ENCODE assay signal across 10 cellular contexts in genomic region chr21:39451332-39452206, GRCh38. TPM values are rescaled to one million over a fixed set of nuclear protein-coding genes. Genes with fewer than 3 reads are reported as not detected.
DNase-seq lines count a peak whose midpoint lies in the region; ATAC-seq, FAIRE-seq and TF ChIP-seq lines count a peak whose summit lies in the region.
"Had no signal": no experiment of that assay in that cellular context is flagged by ENCODE, and none has a peak within 500 bp of the region (broad histone marks: within the 10 kb centered on the region; RNA-seq: fewer than 3 reads in every experiment).

SH3BGR (plus strand) TSS chr21:39451970; CDS start chr21:39452097, 127 bp downstream.

- peak within 1 kb of the TSS; percentile 32 for H3K4me3 ChIP-seq in K562
- H3K4me3 ChIP-seq: hepatocyte had no signal

- H3K56ac ChIP-seq in H9 (ENCODE audit: insufficient read length, low read depth, low read length), result no peak within 1 kb of the TSS

- peak within 1 kb of the TSS; percentile 9 for H3K4me2 ChIP-seq in H9 (ENCODE audit: insufficient read depth, insufficient read length, low read length)
- H3K4me2 ChIP-seq in K562 (ENCODE audit: insufficient read depth, low read length), result peak within 1 kb of the TSS; percentile 72
- H3K4me2 ChIP-seq: hepatocyte had no signal

- H3K9me3 Mint-ChIP-seq in H9, result no peaks in the 10 kb centered on the region

- no peak within 1 kb of the TSS for H3T11ph ChIP-seq in H9 (ENCODE audit: low read length)

- no peaks in the 10 kb centered on the region for H3K36me3 ChIP-seq in K562 (ENCODE audit: control insufficient read depth, insufficient read depth, low read length)

- no CpG with 5 or more reads among the region's 15 CpGs for WGBS in H9 (ENCODE audit: extremely low coverage, insufficient read length, low lambda C conversion rate)
- WGBS in K562 (ENCODE audit: insufficient coverage, low coverage, missing lambda C conversion rate), result 11% methylated on average over 15 of the region's 15 CpGs

- ATAC-seq in K562, result peak; percentile 94
- no peak for ATAC-seq in GM18907 (IDR thresholded peaks at IDR 0.05; ENCODE audit: unreplicated experiment)
- ATAC-seq in HG03045 (IDR thresholded peaks at IDR 0.05; ENCODE audit: unreplicated experiment), result no peak

- peak; percentile 89 for FAIRE-seq in K562 (lab: Jason Lieb, UNC)

- TF ChIP-seq CTCF in H9 (conservative IDR thresholded peaks at IDR 0.05) (no peak), K562 (IDR thresholded peaks at IDR 0.05 in 2 of 3, conservative IDR thresholded peaks at IDR 0.05 in 1 of 3; ENCODE audit: insufficient read depth in 2 of 3, low read depth in 1 of 3, low read length in 3 of 3) (no peak), GM20000 (IDR thresholded peaks at IDR 0.05; ENCODE audit: extremely low read depth, missing control alignments) (no peak)

- peak within 1 kb of the TSS; percentile 24 to 51 for H3K4me3 Mint-ChIP-seq in H9

- H3K79me2 ChIP-seq in H9 (ENCODE audit: insufficient read depth, low read length) (no peaks in the 10 kb centered on the region), K562 (ENCODE audit: control insufficient read depth, insufficient read depth, low read length) (peaks cover 3% of the 10 kb centered on the region; the same call in 1 of the 3 replicates)
- H3K79me2 ChIP-seq: hepatocyte had no signal

- H3K23me2 ChIP-seq in H9 (ENCODE audit: insufficient read length, low read depth, low read length, poor library complexity, severe bottlenecking), result no peaks in the 10 kb centered on the region

- H3K27ac ChIP-seq in H9 (ENCODE audit: insufficient read length, low read depth, low read length) (no peak within 1 kb of the TSS), K562 (ENCODE audit: extremely low read depth, low read depth, low read length) (peak within 1 kb of the TSS; percentile 74)
- H3K27ac ChIP-seq: hepatocyte had no signal

- H2AFZ ChIP-seq in H9 (ENCODE audit: low read length), result no peak within 1 kb of the TSS
- peak within 1 kb of the TSS; percentile 83 for H2AFZ ChIP-seq in K562 (ENCODE audit: low read depth, low read length)
- H2AFZ ChIP-seq: hepatocyte had no signal

- BruUV-seq in K562 (replicated peaks; lab: Mats Ljungman, UMichigan), result no TSS peak

- no peak within 1 kb of the TSS for H3K18ac ChIP-seq in H9 (ENCODE audit: insufficient read length, low read depth, low read length)

- H3K27me3 ChIP-seq in H9 (ENCODE audit: insufficient read depth, low read length) (no peaks in the 10 kb centered on the region), K562 (ENCODE audit: control insufficient read depth in 2 of 2, insufficient read depth in 2 of 2, low read length in 2 of 2) (no peaks in the 10 kb centered on the region)
- H3K27me3 ChIP-seq: hepatocyte had no signal

- no peaks in the 10 kb centered on the region for H3K9me1 ChIP-seq in K562 (ENCODE audit: control insufficient read depth, insufficient read depth, low read length)

- no peaks in the 10 kb centered on the region for H3K36me3 Mint-ChIP-seq in H9 (ENCODE audit: insufficient read depth in 1 of 3, low read depth in 3 of 3)

- peaks cover 1% of the 10 kb centered on the region; the same call in 1 of the 2 replicates for H3K27me3 Mint-ChIP-seq in H9 (ENCODE audit: low read depth)

- TF ChIP-seq POLR2A in K562 (conservative IDR thresholded peaks at IDR 0.05), result 0 out of 2 replicates have a peak, but pooled peaks have one; percentile 48

- no peak; the same call in 1 of the 2 replicates for TF ChIP-seq EP300 in K562 (IDR thresholded peaks at IDR 0.05; ENCODE audit: low read length)

- peak; percentile 93 for DNase-seq in H9
- peak; percentile 73 to 90 (median 82) for DNase-seq in K562 (ENCODE audit: extremely low read depth in 1 of 4, low spot score in 3 of 4)
- DNase-seq in hypothalamus (lab: John Stamatoyannopoulos, UW), result peak in 38 of 51 donors; percentile 8 to 82 (median 58)
- DNase-seq in posterior vena cava (ENCODE audit: low spot score), result no peak
- DNase-seq in GM20000 (ENCODE audit: low spot score), result no peak
- no peak for DNase-seq in middle frontal gyrus (ENCODE audit: extremely low spot score, low spot score)
- DNase-seq: NCI-H226 had no signal

- H2AK5ac ChIP-seq in H9 (ENCODE audit: insufficient read length, low read length), result no peak within 1 kb of the TSS

- TF ChIP-seq RAD21 in K562 (CRISPR knock-in tag; conservative IDR thresholded peaks at IDR 0.05 in 1 of 2, IDR thresholded peaks at IDR 0.05 in 1 of 2), result peak in 1 of 2 experiments; percentile 13; a peak in 1 of 4 replicates

- H4K20me1 ChIP-seq in H9 (ENCODE audit: control insufficient read depth, insufficient read depth, insufficient read length) (no peaks in the 10 kb centered on the region), K562 (replicated peaks; ENCODE audit: control insufficient read depth, insufficient read depth, low read length) (no peaks in the 10 kb centered on the region)

- H3K9me3 ChIP-seq in H9 (ENCODE audit: control insufficient read depth, low read depth, low read length) (no peaks in the 10 kb centered on the region), K562 (replicated peaks; ENCODE audit: control insufficient read depth, insufficient read depth, low read depth, low read length) (no peaks in the 10 kb centered on the region)

- no peak within 1 kb of the TSS for H2BK5ac ChIP-seq in H9 (ENCODE audit: insufficient read length, low read length)

- no peak within 1 kb of the TSS for H3K4ac ChIP-seq in H9 (ENCODE audit: low read depth, low read length)

- peaks cover 20 to 41% of the 10 kb centered on the region in 2 experiments for H3K4me1 Mint-ChIP-seq in H9

- no peak within 1 kb of the TSS for H2BK15ac ChIP-seq in H9 (ENCODE audit: low read depth, low read length)

- no peaks in the 10 kb centered on the region for H3K79me1 ChIP-seq in H9 (ENCODE audit: insufficient read depth, low read depth, low read length, poor library complexity, severe bottlenecking)

- CTCF ChIA-PET in K562 (lab: Yijun Ruan, JAX; ENCODE audit: low intra/inter-chr PET ratio), result no interaction called here

- POLR2A ChIA-PET in K562 (lab: Yijun Ruan, JAX), result interaction anchor here (0.5 to 2.5 kb wide), 14 partner anchors 10 to 796 kb away, joined by 3 to 19 read pairs (median 4); no protein-coding TSS in a partner anchor

- peak within 1 kb of the TSS in 2 of 3 experiments; percentile 48 to 83; a peak in 3 of 7 replicates for H3K27ac Mint-ChIP-seq in H9

- no peak within 1 kb of the TSS for H4K91ac ChIP-seq in H9 (ENCODE audit: insufficient read length, low read depth, low read length)

- H2BK120ac ChIP-seq in H9 (ENCODE audit: low read depth, low read length, poor library complexity, severe bottlenecking), result no peak within 1 kb of the TSS

- H3K9ac ChIP-seq in H9 (ENCODE audit: extremely low read depth, insufficient read length, low read length) (peak within 1 kb of the TSS; percentile 6), K562 (ENCODE audit: insufficient read depth in 1 of 2, low read depth in 2 of 2, low read length in 2 of 2) (peak within 1 kb of the TSS; percentile 65 to 87)

- in situ Hi-C loops in K562 (cut with MboI), result no loop called here

- H4K5ac ChIP-seq in H9 (ENCODE audit: insufficient read length, low read depth, low read length), result no peak within 1 kb of the TSS

- no peak within 1 kb of the TSS for H3K14ac ChIP-seq in H9 (ENCODE audit: insufficient read depth, low read length)

- H2BK20ac ChIP-seq in H9 (ENCODE audit: low read depth, low read length, poor library complexity, severe bottlenecking), result no peak within 1 kb of the TSS

- H2BK12ac ChIP-seq in H9 (ENCODE audit: insufficient read length, low read depth, low read length), result no peak within 1 kb of the TSS

- H3K4me1 ChIP-seq in H9 (ENCODE audit: insufficient read depth, low read length) (peaks cover 4% of the 10 kb centered on the region; the same call in 1 of the 2 replicates), K562 (replicated peaks in 1 of 2; ENCODE audit: control insufficient read depth in 2 of 2, insufficient read depth in 2 of 2, low read length in 2 of 2) (peaks cover 17 to 29% of the 10 kb centered on the region in 2 experiments)

- H4K8ac ChIP-seq in H9 (replicated peaks; ENCODE audit: insufficient read length, low read depth, low read length), result no peak within 1 kb of the TSS

- intact Hi-C loops in K562 (cut with micrococcal nuclease) (no loop called here), posterior vena cava (cut with DNase I) (no loop called here)

- no peak within 1 kb of the TSS for H3K23ac ChIP-seq in H9 (ENCODE audit: insufficient read length, low read depth, low read length)

TF ChIP-seq in K562, 482 proteins besides CTCF, POLR2A, EP300 and RAD21 (continues in another document):
- 0 out of 2 replicates have a peak, but pooled peaks have one; percentile 32 for TF ChIP-seq ZNF695 (CRISPR knock-in tag; IDR thresholded peaks at IDR 0.05)
- TF ChIP-seq CREM (IDR thresholded peaks at IDR 0.05; ENCODE audit: low read depth), result peak; percentile 16; the same call in 1 of the 2 replicates
- TF ChIP-seq TOE1 (IDR thresholded peaks at IDR 0.05; ENCODE audit: borderline replicate concordance), result 0 out of 2 replicates have a peak, but pooled peaks have one; percentile 19
- TF ChIP-seq TOE1 (CRISPR knock-in tag; IDR thresholded peaks at IDR 0.05; ENCODE audit: borderline replicate concordance, low read depth), result no peak

RNA-seq across cellular contexts. Expression of gene SH3BGR, which starts in this region (rescaled TPM):
- total RNA-seq in H9 (2021) (2.9 and 4.3 TPM in 2 replicates), K562 (2014; rRNA removed) (27.7 and 42.9 TPM in 2 replicates), K562 (2014; rRNA removed; fragmentation: Illumina TruSeq; extraction: Trizol) (17.4 and 22.2 TPM in 2 replicates), K562 (2015; rRNA removed; fragmentation: Illumina TruSeq; extraction: Trizol) (21.7 and 23.1 TPM in 2 replicates), K562 (2021) (14.8 and 17.5 TPM in 2 replicates), posterior vena cava (10 to 100 TPM; 26.4 to 44.0 TPM)
- total RNA-seq in K562 (2011; cell fraction: chromatin; rRNA removed; ENCODE audit: low replicate concordance), result 0.60 and 2.4 TPM in 2 replicates
- 1.3 and 1.8 TPM in 2 replicates for total RNA-seq in K562 (2011; cell fraction: nucleolus; rRNA removed)
- 1.8 and 2.6 TPM in 2 replicates for total RNA-seq in K562 (2011; cell fraction: nucleoplasm; rRNA removed)
- polyA plus RNA-seq in K562 (2011; rRNA removed) (3.1 and 6.6 TPM in 2 replicates), K562 (2014; fragmentation: Illumina TruSeq; extraction: Trizol) (19.7 and 29.2 TPM in 2 replicates), K562 (2014; fragmentation: Nextera tagmentation; extraction: Ambion mirVana) (10 to 100 TPM; 26.4 to 28.2 TPM), K562 (2014; rRNA removed) (25.6 and 76.6 TPM in 2 replicates)
- 1.1 and 1.4 TPM in 2 replicates for polyA plus RNA-seq in K562 (2011; cell fraction: cytosol; rRNA removed)
- polyA plus RNA-seq in K562 (2011; cell fraction: nucleus; rRNA removed), result 0.38 TPM in 1 of 2 replicates, not detected in the other
- polyA plus RNA-seq in K562 (2012), result 27.6 and 178 TPM in 2 replicates
- 0.48 TPM in 1 of 2 replicates, not detected in the other for polyA minus RNA-seq in K562 (2011; rRNA and poly(A)+ RNA removed)
- 2.5 TPM in 1 of 2 replicates, not detected in the other for polyA minus RNA-seq in K562 (2011; cell fraction: cytosol; rRNA and poly(A)+ RNA removed)
- 1.1 TPM in 1 of 2 replicates, not detected in the other for polyA minus RNA-seq in K562 (2011; cell fraction: nucleus; rRNA and poly(A)+ RNA removed)

Comparison
In these comparisons a context has a peak if more than half of its experiments do, and no peak if none do; other contexts are left out.
1. DNase-seq: peak in H9 (single experiment), K562 (4 of 4) and hypothalamus (38 of 51); none in posterior vena cava (single experiment), GM20000 (single experiment) and middle frontal gyrus (single experiment).